Comparison of ENCODE assay signal across 8 cellular contexts in the genomic region with DNA sequence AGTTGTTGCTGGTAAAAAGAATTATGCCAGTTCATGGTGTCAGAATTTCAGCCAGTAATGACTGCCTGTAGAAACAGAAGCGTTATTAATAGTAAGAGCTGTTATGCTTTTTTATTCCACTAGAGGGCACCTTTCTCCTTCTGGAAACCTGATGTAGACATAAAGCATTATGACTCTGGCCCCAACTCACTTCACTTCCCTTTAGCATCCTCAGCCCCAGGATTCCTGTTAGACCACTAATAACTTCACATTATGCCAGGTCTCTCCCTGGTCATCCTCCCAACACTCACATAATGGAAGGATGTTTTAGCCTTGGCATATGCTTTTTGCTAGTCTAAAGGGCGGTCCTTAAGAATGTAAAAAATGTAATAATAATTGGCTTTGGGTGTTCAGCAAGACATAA. TPM values are rescaled to one million over a fixed set of nuclear protein-coding genes. Genes with fewer than 3 reads are reported as not detected.
DNase-seq lines count a peak whose midpoint lies in the region; ATAC-seq and TF ChIP-seq lines count a peak whose summit lies in the region.

No MANE protein-coding gene starts in this region.

- intact Hi-C loops in spleen (cut with DNase I; ENCODE audit: low total_unique reads): no loop called here
- intact Hi-C loops in posterior cingulate gyrus (cut with DNase I): loop anchor here (2.0 kb wide), 1 partner anchor 278 kb away; no protein-coding TSS in a partner anchor

- H2AFZ ChIP-seq in hepatocyte: no peak overlapping the region

- no peaks in the 10 kb centered on the region for H3K9me3 Mint-ChIP-seq in activated T-helper 17 cell treated with anti-CD3 and anti-CD28 coated beads, Interleukin-2, amount 50 U/mL, for 72 hours

- H3K9me2 ChIP-seq in hepatocyte (replicated peaks; ENCODE audit: insufficient read depth): no peaks in the 10 kb centered on the region

- H3K4me3 Mint-ChIP-seq in activated T-helper 17 cell treated with anti-CD3 and anti-CD28 coated beads, Interleukin-2, amount 50 U/mL, for 72 hours: no peak overlapping the region

- H3K27ac Mint-ChIP-seq in activated T-helper 17 cell treated with anti-CD3 and anti-CD28 coated beads, Interleukin-2, amount 50 U/mL, for 72 hours: no peak overlapping the region

- H4K20me1 ChIP-seq in hepatocyte (ENCODE audit: insufficient read depth, poor library complexity, severe bottlenecking): no peaks in the 10 kb centered on the region

- ATAC-seq in GM19023 (IDR thresholded peaks at IDR 0.05; ENCODE audit: unreplicated experiment): peak; percentile 52
- ATAC-seq in HG03175 (IDR thresholded peaks at IDR 0.05; ENCODE audit: unreplicated experiment): peak; percentile 62
- peak; percentile 65 for ATAC-seq in activated T-helper 17 cell treated with anti-CD3 and anti-CD28 coated beads, Interleukin-2, amount 50 U/mL, for 72 hours (replicated peaks)

- H3K4me2 ChIP-seq in hepatocyte: no peak overlapping the region

- TF ChIP-seq CTCF in hepatocyte (IDR thresholded peaks at IDR 0.05; ENCODE audit: poor library complexity) (peak; percentile 66), spleen (IDR thresholded peaks at IDR 0.05 in 8 of 11, conservative IDR thresholded peaks at IDR 0.05 in 3 of 11) (peak in 10 of 11 experiments; percentile 50 to 76 (median 70))

- H3K27me3 ChIP-seq in hepatocyte (no peaks in the 10 kb centered on the region), spleen (replicated peaks in 1 of 7) (peaks cover 0 to 8% (median 0%) of the 10 kb centered on the region in 7 donors)

- H3K36me3 ChIP-seq in hepatocyte (replicated peaks; ENCODE audit: insufficient read depth, low read depth) (no peaks in the 10 kb centered on the region), spleen (no peaks in the 10 kb centered on the region)

- H3K27me3 Mint-ChIP-seq in activated T-helper 17 cell treated with anti-CD3 and anti-CD28 coated beads, Interleukin-2, amount 50 U/mL, for 72 hours: no peaks in the 10 kb centered on the region

- TF ChIP-seq POLR2A in spleen (IDR thresholded peaks at IDR 0.05): no peak

- H3K4me3 ChIP-seq in hepatocyte (no peak overlapping the region), spleen (no peak overlapping the region)

- no peak overlapping the region for H3K27ac ChIP-seq in hepatocyte
- H3K27ac ChIP-seq in spleen: no peak overlapping the region

- DNase-seq in Caki2 (ENCODE audit: low read depth) (peak; percentile 32), NCI-H2227 treated with DMSO at 0.1 percent for 48 hours (lab: John Stamatoyannopoulos, UW) (peak; percentile 69), hepatocyte (ENCODE audit: low spot score) (peak; percentile 86), spleen (no peak), posterior cingulate gyrus (no peak)

- in situ Hi-C loops in Caki2 (cut with HindIII; ENCODE audit: low pct_unique_long_range_greater_than_20kb, low sequenced_read_pairs): no loop called here

- H3K36me3 Mint-ChIP-seq in activated T-helper 17 cell treated with anti-CD3 and anti-CD28 coated beads, Interleukin-2, amount 50 U/mL, for 72 hours (ENCODE audit: low read depth): no peaks in the 10 kb centered on the region

- WGBS in hepatocyte (ENCODE audit: low lambda C conversion rate, missing lambda C conversion rate): 50% methylated on average over 2 of the region's 2 CpGs
- 47 to 52% (median 48%) methylated on average over 2 of the region's 2 CpGs for WGBS in spleen, 5 donors

- no peaks in the 10 kb centered on the region for H3K9me3 ChIP-seq in hepatocyte (ENCODE audit: low read depth)
- no peaks in the 10 kb centered on the region for H3K9me3 ChIP-seq in spleen

- peaks cover 6% of the 10 kb centered on the region for H3K4me1 Mint-ChIP-seq in activated T-helper 17 cell treated with anti-CD3 and anti-CD28 coated beads, Interleukin-2, amount 50 U/mL, for 72 hours

- no peaks in the 10 kb centered on the region for H3K79me2 ChIP-seq in hepatocyte

- H3K4me1 ChIP-seq in hepatocyte (ENCODE audit: insufficient read depth) (no peaks in the 10 kb centered on the region), spleen (no peaks in the 10 kb centered on the region)

RNA-seq across cellular contexts. Expression of a gene that starts 34.9 kb away (rescaled TPM):
- 5.6 and 23.0 TPM in 2 replicates for total RNA-seq in Caki2 (2014; rRNA removed; shearing (Covaris generic); ENCODE audit: low replicate concordance)
- total RNA-seq in activated T-helper 17 cell treated with anti-CD3 and anti-CD28 coated beads, Interleukin-2, amount 50 U/mL, for 72 hours: 10 to 100 TPM; 11.5 to 14.0 TPM
- total RNA-seq in hepatocyte: 1.8 and 6.5 TPM in 2 replicates
- polyA plus RNA-seq in hepatocyte: 1.1 and 1.3 TPM in 2 replicates
- total RNA-seq in spleen: 1 to 10 TPM; 2.9 to 4.3 (median 3.6) TPM
- 1 to 10 TPM in 1 of 3 donors, under 1 TPM in 2; 0.67 to 1.1 (median 0.97) TPM for polyA plus RNA-seq in spleen

RNA-seq across cellular contexts. Expression of a gene that starts 35.0 kb away (rescaled TPM):
- total RNA-seq in Caki2 (2014; rRNA removed; shearing (Covaris generic); ENCODE audit: low replicate concordance): not detected in 2 replicates
- total RNA-seq in activated T-helper 17 cell treated with anti-CD3 and anti-CD28 coated beads, Interleukin-2, amount 50 U/mL, for 72 hours: under 1 TPM in 1 of 2 donors, not detected in 1; 0.32 TPM
- total RNA-seq in hepatocyte (not detected in 2 replicates), spleen (not detected)
- polyA plus RNA-seq in hepatocyte (0.18 and 0.81 TPM in 2 replicates), spleen (not detected)

Comparison
In these comparisons a context has a peak if more than half of its experiments do, and no peak if none do; other contexts are left out.
1. DNase-seq: peak in Caki2 (single experiment), NCI-H2227 treated with DMSO at 0.1 percent for 48 hours (single experiment) and hepatocyte (single experiment); none in spleen (single experiment) and posterior cingulate gyrus (0 of 10).
2. Peak in every context shown above with its lines, with median percentiles within 50 percentile points of each other: ATAC-seq.